ENCODE assay signal across 14 cellular contexts in genomic region chr9:110088099-110088498, GRCh38.
DNase-seq lines count a peak whose midpoint lies in the region; ATAC-seq and TF ChIP-seq lines count a peak whose summit lies in the region.
"Had no signal": no experiment of that assay in that cellular context is flagged by ENCODE, and none has a peak within 500 bp of the region (broad histone marks: within the 10 kb centered on the region; RNA-seq: fewer than 3 reads in every experiment).

No MANE protein-coding gene starts in this region.

- H3K9me3 Mint-ChIP-seq in glutamatergic neuron (ENCODE audit: unreplicated experiment) = peaks cover 1% of the 10 kb centered on the region
- no peaks in the 10 kb centered on the region for H3K9me3 Mint-ChIP-seq in activated T-cell treated with anti-CD3 and anti-CD28 coated beads, Interleukin-2, amount 50 U/mL, for 24 hours
- H3K9me3 Mint-ChIP-seq: activated naive CD8-positive, alpha-beta T cell treated with anti-CD3 and anti-CD28 coated beads for 36 hours had no signal

- H3K4me3 Mint-ChIP-seq in glutamatergic neuron (ENCODE audit: unreplicated experiment) = no peak overlapping the region
- no peak overlapping the region for H3K4me3 Mint-ChIP-seq in activated T-cell treated with anti-CD3 and anti-CD28 coated beads, Interleukin-2, amount 50 U/mL, for 24 hours
- H3K4me3 Mint-ChIP-seq: activated naive CD8-positive, alpha-beta T cell treated with anti-CD3 and anti-CD28 coated beads for 36 hours had no signal

- peak overlapping the region; percentile 59 for H3K27ac Mint-ChIP-seq in glutamatergic neuron (ENCODE audit: unreplicated experiment)
- no peak overlapping the region for H3K27ac Mint-ChIP-seq in activated T-cell treated with anti-CD3 and anti-CD28 coated beads, Interleukin-2, amount 50 U/mL, for 24 hours
- H3K27ac Mint-ChIP-seq: activated naive CD8-positive, alpha-beta T cell treated with anti-CD3 and anti-CD28 coated beads for 36 hours had no signal

- peak; percentile 8 for DNase-seq in NCI-H1436 treated with DMSO at 0.1 percent for 48 hours (lab: John Stamatoyannopoulos, UW)
- no peak for DNase-seq in NCI-H1436 (lab: John Stamatoyannopoulos, UW)
- peak; percentile 67 for DNase-seq in OCI-M1 (lab: John Stamatoyannopoulos, UW)
- no peak for DNase-seq in glutamatergic neuron
- DNase-seq in HuH-7 (ENCODE audit: low spot score) = no peak
- no peak for DNase-seq in NCI-H82 (lab: John Stamatoyannopoulos, UW)
- no peak for DNase-seq in activated T-cell treated with anti-CD3 and anti-CD28 coated beads, Interleukin-2, amount 50 U/mL, for 24 hours
- DNase-seq: activated naive CD8-positive, alpha-beta T cell treated with anti-CD3 and anti-CD28 coated beads for 36 hours; caudate nucleus; kidney; posterior cingulate gyrus; stimulated activated CD4-positive, alpha-beta T cell treated with anti-CD3 and anti-CD28 coated beads, Interleukin-12 subunit alpha, Interleukin-12 subunit beta, amount 100 ng/mL, for 4 hours; T1000 had no signal

- no peaks in the 10 kb centered on the region for H3K36me3 Mint-ChIP-seq in glutamatergic neuron (ENCODE audit: unreplicated experiment)
- H3K36me3 Mint-ChIP-seq in activated T-cell treated with anti-CD3 and anti-CD28 coated beads, Interleukin-2, amount 50 U/mL, for 24 hours (ENCODE audit: low read depth) = no peaks in the 10 kb centered on the region
- H3K36me3 Mint-ChIP-seq: activated naive CD8-positive, alpha-beta T cell treated with anti-CD3 and anti-CD28 coated beads for 36 hours had no signal

- H3K27me3 Mint-ChIP-seq in glutamatergic neuron (ENCODE audit: unreplicated experiment) = no peaks in the 10 kb centered on the region
- H3K27me3 Mint-ChIP-seq in activated T-cell treated with anti-CD3 and anti-CD28 coated beads, Interleukin-2, amount 50 U/mL, for 24 hours = no peaks in the 10 kb centered on the region
- H3K27me3 Mint-ChIP-seq: activated naive CD8-positive, alpha-beta T cell treated with anti-CD3 and anti-CD28 coated beads for 36 hours had no signal

- ATAC-seq in GM21619 (IDR thresholded peaks at IDR 0.05; ENCODE audit: unreplicated experiment) = peak; percentile 42

- TF ChIP-seq CTCF in glutamatergic neuron (IDR thresholded peaks at IDR 0.05; ENCODE audit: partially characterized antibody, unreplicated experiment) = no peak

- peaks cover 13% of the 10 kb centered on the region for H3K4me1 Mint-ChIP-seq in glutamatergic neuron (ENCODE audit: low read depth, unreplicated experiment)
- peaks cover 10% of the 10 kb centered on the region for H3K4me1 Mint-ChIP-seq in activated T-cell treated with anti-CD3 and anti-CD28 coated beads, Interleukin-2, amount 50 U/mL, for 24 hours (ENCODE audit: low read depth)
- H3K4me1 Mint-ChIP-seq: activated naive CD8-positive, alpha-beta T cell treated with anti-CD3 and anti-CD28 coated beads for 36 hours had no signal

Comparison
In these comparisons a context has a peak if more than half of its experiments do, and no peak if none do; other contexts are left out.
1. DNase-seq: peak in NCI-H1436 treated with DMSO at 0.1 percent for 48 hours (single experiment) and OCI-M1 (single experiment); none in NCI-H1436 (single experiment), glutamatergic neuron (single experiment), HuH-7 (single experiment), NCI-H82 (single experiment) and activated T-cell treated with anti-CD3 and anti-CD28 coated beads, Interleukin-2, amount 50 U/mL, for 24 hours (single experiment).